In genomic region chr17:57523926-57524634, GRCh38 we compare ENCODE assay signal across 1 cellular context.
TF ChIP-seq lines count a peak whose summit lies in the region.

No MANE protein-coding gene starts in this region.

TF ChIP-seq in GM23338, 12 proteins besides CTCF, POLR2A, EP300 and RAD21 (continued from another document):
- no peak for TF ChIP-seq ZNF462 (CRISPR knock-in tag; IDR thresholded peaks at IDR 0.05)
- no peak for TF ChIP-seq ETS1 (IDR thresholded peaks at IDR 0.05)
- no peak for TF ChIP-seq EZH2 (IDR thresholded peaks at IDR 0.05; ENCODE audit: low read depth, unreplicated experiment)
TF ChIP-seq in GM23338: peak in this region for 0.
